ENCODE assay signal across 11 cellular contexts in genomic region chr2:96876036-96876810, GRCh38. TPM values are rescaled to one million over a fixed set of nuclear protein-coding genes. Genes with fewer than 3 reads are reported as not detected.
A peak's percentile ranks its signal among the peaks of the same experiment; 100 is the strongest.
DNase-seq lines count a peak whose midpoint lies in the region; ATAC-seq and TF ChIP-seq lines count a peak whose summit lies in the region.
"Had no signal": no experiment of that assay in that cellular context is flagged by ENCODE, and none has a peak within 500 bp of the region (broad histone marks: within the 10 kb centered on the region; RNA-seq: fewer than 3 reads in every experiment).

No MANE protein-coding gene starts in this region.

- H3K9me3 Mint-ChIP-seq in chondrocyte (ENCODE audit: low read depth) (no peaks in the 10 kb centered on the region), natural killer cell (no peaks in the 10 kb centered on the region)

- no peaks in the 10 kb centered on the region for H3K9me3 ChIP-seq in BLaER1 treated with 17β-estradiol and CSF1 and Interleukin-3, amounts not matched to agents 10 nM and 100 nM (replicated peaks in 1 of 11)
- no peaks in the 10 kb centered on the region for H3K9me3 ChIP-seq in thyroid gland

- peaks cover 0 to 49% (median 0%) of the 10 kb centered on the region in 11 experiments; a peak in 4 of 22 replicates for H4K20me1 ChIP-seq in BLaER1 treated with 17β-estradiol and CSF1 and Interleukin-3, amounts not matched to agents 10 nM and 100 nM

- no peak overlapping the region for H3K4me3 Mint-ChIP-seq in chondrocyte (ENCODE audit: unreplicated experiment)
- no peak overlapping the region for H3K4me3 Mint-ChIP-seq in natural killer cell

- intact Hi-C loops in natural killer cell (cut with micrococcal nuclease): loop anchor here (5.0 kb wide), 1 partner anchor 36 kb away; no protein-coding TSS in a partner anchor
- intact Hi-C loops in thyroid gland (cut with DNase I): no loop called here

- H3K9ac ChIP-seq in BLaER1 treated with 17β-estradiol and CSF1 and Interleukin-3, amounts not matched to agents 10 nM and 100 nM: peak overlapping the region in 9 of 11 experiments; percentile 1 to 66 (median 47); a peak in 15 of 22 replicates

- H3K27me3 ChIP-seq in BLaER1 treated with 17β-estradiol and CSF1 and Interleukin-3, amounts not matched to agents 10 nM and 100 nM: peaks cover 0 to 40% (median 0%) of the 10 kb centered on the region in 11 experiments; a peak in 5 of 22 replicates
- no peaks in the 10 kb centered on the region for H3K27me3 ChIP-seq in thyroid gland

- peak; percentile 100 for DNase-seq in LHCN-M2 (ENCODE audit: low read depth)
- DNase-seq in chondrocyte (ENCODE audit: low spot score): no peak
- no peak for DNase-seq in natural killer cell
- no peak for DNase-seq in stimulated activated CD4-positive, alpha-beta T cell treated with anti-CD3 and anti-CD28 coated beads, Interleukin-12 subunit alpha, Interleukin-12 subunit beta, amount 100 ng/mL, for 4 hours
- no peak for DNase-seq in thyroid gland
- DNase-seq: dermis blood vessel endothelial cell, NCI-H187, SHP77 had no signal

- peak overlapping the region; percentile 72 to 97 (median 88) for H3K4me2 ChIP-seq in BLaER1 treated with 17β-estradiol and CSF1 and Interleukin-3, amounts not matched to agents 10 nM and 100 nM

- H3K36me3 Mint-ChIP-seq in chondrocyte (ENCODE audit: low read depth): no peaks in the 10 kb centered on the region
- no peaks in the 10 kb centered on the region for H3K36me3 Mint-ChIP-seq in natural killer cell

- no peak overlapping the region for H3K4me3 ChIP-seq in BLaER1 treated with 17β-estradiol and CSF1 and Interleukin-3, amounts not matched to agents 10 nM and 100 nM
- no peak overlapping the region for H3K4me3 ChIP-seq in thyroid gland (replicated peaks in 1 of 3)

- H3K36me3 ChIP-seq in BLaER1 treated with 17β-estradiol and CSF1 and Interleukin-3, amounts not matched to agents 10 nM and 100 nM: no peaks in the 10 kb centered on the region
- H3K36me3 ChIP-seq in thyroid gland: no peaks in the 10 kb centered on the region

- TF ChIP-seq CTCF in chondrocyte (IDR thresholded peaks at IDR 0.05): no peak
- no peak for TF ChIP-seq CTCF in natural killer cell (IDR thresholded peaks at IDR 0.05)
- TF ChIP-seq CTCF in thyroid gland (IDR thresholded peaks at IDR 0.05): no peak

- WGBS in thyroid gland, 2 donors: 92 to 93% methylated on average over 15 to 17 of the region's 18 CpGs

- ATAC-seq in natural killer cell (peak; percentile 9 to 57 (median 36)), GM21737 (IDR thresholded peaks at IDR 0.05; ENCODE audit: unreplicated experiment) (no peak), HG03565 (IDR thresholded peaks at IDR 0.05; ENCODE audit: unreplicated experiment) (no peak)

- H3K27ac ChIP-seq in BLaER1 treated with 17β-estradiol and CSF1 and Interleukin-3, amounts not matched to agents 10 nM and 100 nM: peak overlapping the region in 8 of 11 experiments; percentile 41 to 68 (median 48); a peak in 15 of 22 replicates
- no peak overlapping the region for H3K27ac ChIP-seq in thyroid gland

- H3K4me1 Mint-ChIP-seq in chondrocyte (ENCODE audit: low read depth) (peaks cover 28% of the 10 kb centered on the region), natural killer cell (peaks cover 9 to 23% of the 10 kb centered on the region in 2 donors)

- no peak for TF ChIP-seq POLR2A in thyroid gland (IDR thresholded peaks at IDR 0.05)

- H3K27ac Mint-ChIP-seq in chondrocyte (ENCODE audit: unreplicated experiment) (peak overlapping the region; percentile 2), natural killer cell (peak overlapping the region in 1 of 2 donors; percentile 80)

- peaks cover 69 to 89% (median 86%) of the 10 kb centered on the region in 10 experiments for H3K4me1 ChIP-seq in BLaER1 treated with 17β-estradiol and CSF1 and Interleukin-3, amounts not matched to agents 10 nM and 100 nM
- H3K4me1 ChIP-seq in thyroid gland: peaks cover 0 to 13% of the 10 kb centered on the region in 2 donors

- H3K27me3 Mint-ChIP-seq in chondrocyte (ENCODE audit: low read depth) (no peaks in the 10 kb centered on the region), natural killer cell (ENCODE audit: low read depth in 2 of 2) (no peaks in the 10 kb centered on the region)

RNA-seq across cellular contexts. Expression of gene SEMA4C, which starts 6.3 kb away (rescaled TPM):
- total RNA-seq in LHCN-M2 (2014; rRNA removed): 91.4 and 118 TPM in 2 replicates
- polyA plus RNA-seq in LHCN-M2 (2012): 18.2 TPM
- total RNA-seq in chondrocyte: 20.4 to 26.7 TPM (median 24.8 TPM) in 3 replicates
- 10 to 100 TPM; 51.8 to 78.1 (median 65.8) TPM for total RNA-seq in natural killer cell
- total RNA-seq in thyroid gland: 10 to 100 TPM; 14.5 to 21.7 (median 19.3) TPM

RNA-seq across cellular contexts. Expression of gene ANKRD39, which starts 18.4 kb away (rescaled TPM):
- total RNA-seq in LHCN-M2 (2014; rRNA removed): 13.2 and 18.4 TPM in 2 replicates
- 15.2 TPM for polyA plus RNA-seq in LHCN-M2 (2012)
- total RNA-seq in chondrocyte: 7.9 to 11.2 TPM (median 8.3 TPM) in 3 replicates
- 10 to 100 TPM; 15.5 to 22.3 (median 21.6) TPM for total RNA-seq in natural killer cell
- 10 to 100 TPM; 11.6 to 25.7 (median 14.1) TPM for total RNA-seq in thyroid gland

RNA-seq across cellular contexts. Expression of gene ANKRD23, which starts 32.4 kb away (rescaled TPM):
- 1.0 and 2.6 TPM in 2 replicates for total RNA-seq in LHCN-M2 (2014; rRNA removed)
- 0.34 TPM for polyA plus RNA-seq in LHCN-M2 (2012)
- total RNA-seq in chondrocyte: 1.9 to 4.4 TPM (median 3.2 TPM) in 3 replicates
- total RNA-seq in natural killer cell: 10 to 100 TPM in 2 of 3 donors, 1 to 10 TPM in 1; 8.3 to 11.2 (median 10.1) TPM
- 1 to 10 TPM; 3.0 to 8.2 (median 3.2) TPM for total RNA-seq in thyroid gland

Comparison
In these comparisons a context has a peak if more than half of its experiments do, and no peak if none do; other contexts are left out.
1. H3K27ac ChIP-seq: peak in BLaER1 treated with 17β-estradiol and CSF1 and Interleukin-3, amounts not matched to agents 10 nM and 100 nM (8 of 11); none in thyroid gland (0 of 3).
2. ATAC-seq: peak in natural killer cell (3 of 3); none in GM21737 (single experiment) and HG03565 (single experiment).